9 cellular contexts compared by ENCODE assay signal in genomic region chr15:31330836-31331235, GRCh38. TPM values are rescaled to one million over a fixed set of nuclear protein-coding genes. Genes with fewer than 3 reads are reported as not detected.
A peak's percentile ranks its signal among the peaks of the same experiment; 100 is the strongest.
DNase-seq lines count a peak whose midpoint lies in the region; ATAC-seq and TF ChIP-seq lines count a peak whose summit lies in the region.
"Had no signal": no experiment of that assay in that cellular context is flagged by ENCODE, and none has a peak within 500 bp of the region (broad histone marks: within the 10 kb centered on the region; RNA-seq: fewer than 3 reads in every experiment).

No MANE protein-coding gene starts in this region.

- H3K4me3 ChIP-seq in DOHH2 (ENCODE audit: low read length): peak overlapping the region; percentile 94

- H3K79me2 ChIP-seq in DOHH2 (ENCODE audit: control insufficient read depth, low read length): peaks cover 85% of the 10 kb centered on the region

- peaks cover 41% of the 10 kb centered on the region for H3K4me1 Mint-ChIP-seq in glutamatergic neuron (ENCODE audit: low read depth, unreplicated experiment)
- H3K4me1 Mint-ChIP-seq in stimulated activated naive B cell treated with anti-CD40 and anti-IgM and Interleukin-4, amounts not matched to agents 10 μg/mL and 1 μg/mL and 100 μg/mL, for 72 hours: peaks cover 53 to 63% of the 10 kb centered on the region in 2 donors

- no peak for TF ChIP-seq CTCF in DOHH2 (IDR thresholded peaks at IDR 0.05; ENCODE audit: low read depth, low read length, poor library complexity, severe bottlenecking)
- no peak for TF ChIP-seq CTCF in RWPE1 (conservative IDR thresholded peaks at IDR 0.05; ENCODE audit: low read depth)
- TF ChIP-seq CTCF in glutamatergic neuron (IDR thresholded peaks at IDR 0.05; ENCODE audit: partially characterized antibody, unreplicated experiment): no peak

- H3K36me3 Mint-ChIP-seq in glutamatergic neuron (ENCODE audit: unreplicated experiment): no peaks in the 10 kb centered on the region
- H3K36me3 Mint-ChIP-seq in stimulated activated naive B cell treated with anti-CD40 and anti-IgM and Interleukin-4, amounts not matched to agents 10 μg/mL and 1 μg/mL and 100 μg/mL, for 72 hours: peaks cover 19 to 43% of the 10 kb centered on the region in 2 donors

- no peaks in the 10 kb centered on the region for H3K9me3 ChIP-seq in DOHH2 (ENCODE audit: control insufficient read depth, insufficient read depth, low read length)

- H3K4me3 Mint-ChIP-seq in glutamatergic neuron (ENCODE audit: unreplicated experiment): peak overlapping the region; percentile 98
- H3K4me3 Mint-ChIP-seq in stimulated activated naive B cell treated with anti-CD40 and anti-IgM and Interleukin-4, amounts not matched to agents 10 μg/mL and 1 μg/mL and 100 μg/mL, for 72 hours: peak overlapping the region; percentile 62 to 92

- peaks cover 14% of the 10 kb centered on the region for H3K9me3 Mint-ChIP-seq in glutamatergic neuron (ENCODE audit: unreplicated experiment)
- H3K9me3 Mint-ChIP-seq in stimulated activated naive B cell treated with anti-CD40 and anti-IgM and Interleukin-4, amounts not matched to agents 10 μg/mL and 1 μg/mL and 100 μg/mL, for 72 hours: no peaks in the 10 kb centered on the region

- H3F3A ChIP-seq in DOHH2 (ENCODE audit: control insufficient read depth, insufficient read depth): peaks cover 11% of the 10 kb centered on the region

- H3K27ac Mint-ChIP-seq in glutamatergic neuron (ENCODE audit: unreplicated experiment): peak overlapping the region; percentile 77
- peak overlapping the region; percentile 31 for H3K27ac Mint-ChIP-seq in stimulated activated naive B cell treated with anti-CD40 and anti-IgM and Interleukin-4, amounts not matched to agents 10 μg/mL and 1 μg/mL and 100 μg/mL, for 72 hours

- POLR2A ChIA-PET in RWPE1 (lab: Yijun Ruan, JAX; ENCODE audit: low non-redundant PET): no interaction called here

- no peak for ATAC-seq in stimulated activated naive B cell treated with anti-CD40 and anti-IgM and Interleukin-4, amounts not matched to agents 10 μg/mL and 1 μg/mL and 100 μg/mL, for 72 hours (replicated peaks)

- H3K27me3 Mint-ChIP-seq in glutamatergic neuron (ENCODE audit: unreplicated experiment): peaks cover 15% of the 10 kb centered on the region
- H3K27me3 Mint-ChIP-seq in stimulated activated naive B cell treated with anti-CD40 and anti-IgM and Interleukin-4, amounts not matched to agents 10 μg/mL and 1 μg/mL and 100 μg/mL, for 72 hours: no peaks in the 10 kb centered on the region

- no peaks in the 10 kb centered on the region for H3K9me2 ChIP-seq in DOHH2 (replicated peaks; ENCODE audit: control insufficient read depth, low read length)

- H3K27ac ChIP-seq in DOHH2 (ENCODE audit: low read depth, low read length): peak overlapping the region; percentile 10; the same call in 1 of the 2 replicates
- H3K27ac ChIP-seq in RWPE1: peak overlapping the region; percentile 99

- H3K4me2 ChIP-seq in DOHH2 (ENCODE audit: low read length): peak overlapping the region; percentile 96

- peaks cover 53% of the 10 kb centered on the region for H3K36me3 ChIP-seq in DOHH2 (ENCODE audit: control insufficient read depth, low read length)

- DNase-seq in RWPE1 (ENCODE audit: low spot score): no peak
- no peak for DNase-seq in glutamatergic neuron
- no peak for DNase-seq in stimulated activated naive B cell treated with anti-CD40 and anti-IgM and Interleukin-4, amounts not matched to agents 10 μg/mL and 1 μg/mL and 100 μg/mL, for 72 hours
- no peak for DNase-seq in hippocampal formation (lab: John Stamatoyannopoulos, UW)
- DNase-seq in NCI-H2081 (lab: John Stamatoyannopoulos, UW): no peak
- DNase-seq in LoVo (ENCODE audit: low spot score): no peak
- DNase-seq: midbrain, retina had no signal

- no peaks in the 10 kb centered on the region for H3K27me3 ChIP-seq in DOHH2 (ENCODE audit: control insufficient read depth, low read length)

- H3K4me1 ChIP-seq in DOHH2 (ENCODE audit: control insufficient read depth, low read length): peaks cover 72% of the 10 kb centered on the region

- H4K20me1 ChIP-seq in DOHH2 (ENCODE audit: control insufficient read depth, insufficient read depth, low read depth, low read length): peaks cover 21% of the 10 kb centered on the region

- CTCF ChIA-PET in RWPE1 (lab: Yijun Ruan, JAX): no interaction called here

RNA-seq across cellular contexts. Expression of gene KLF13, which starts 4.2 kb away (rescaled TPM):
- total RNA-seq in glutamatergic neuron (ENCODE audit: unreplicated experiment): 141 TPM
